Comparison of ENCODE assay signal across 1 cellular context in genomic region chr20:59810376-59811187, GRCh38.
TF ChIP-seq lines count a peak whose summit lies in the region.

No MANE protein-coding gene starts in this region.

TF ChIP-seq in GM23338, 12 proteins besides CTCF, POLR2A, EP300 and RAD21 (continued from another document):
- no peak for TF ChIP-seq ETS1 (IDR thresholded peaks at IDR 0.05)
- TF ChIP-seq POLR2AphosphoS5 (IDR thresholded peaks at IDR 0.05; ENCODE audit: low read depth), result no peak
- TF ChIP-seq ZNF331 (CRISPR knock-in tag; IDR thresholded peaks at IDR 0.05; ENCODE audit: low read depth), result no peak
- no peak for TF ChIP-seq JUNB (IDR thresholded peaks at IDR 0.05; ENCODE audit: unreplicated experiment)
- TF ChIP-seq, protein P1, sequence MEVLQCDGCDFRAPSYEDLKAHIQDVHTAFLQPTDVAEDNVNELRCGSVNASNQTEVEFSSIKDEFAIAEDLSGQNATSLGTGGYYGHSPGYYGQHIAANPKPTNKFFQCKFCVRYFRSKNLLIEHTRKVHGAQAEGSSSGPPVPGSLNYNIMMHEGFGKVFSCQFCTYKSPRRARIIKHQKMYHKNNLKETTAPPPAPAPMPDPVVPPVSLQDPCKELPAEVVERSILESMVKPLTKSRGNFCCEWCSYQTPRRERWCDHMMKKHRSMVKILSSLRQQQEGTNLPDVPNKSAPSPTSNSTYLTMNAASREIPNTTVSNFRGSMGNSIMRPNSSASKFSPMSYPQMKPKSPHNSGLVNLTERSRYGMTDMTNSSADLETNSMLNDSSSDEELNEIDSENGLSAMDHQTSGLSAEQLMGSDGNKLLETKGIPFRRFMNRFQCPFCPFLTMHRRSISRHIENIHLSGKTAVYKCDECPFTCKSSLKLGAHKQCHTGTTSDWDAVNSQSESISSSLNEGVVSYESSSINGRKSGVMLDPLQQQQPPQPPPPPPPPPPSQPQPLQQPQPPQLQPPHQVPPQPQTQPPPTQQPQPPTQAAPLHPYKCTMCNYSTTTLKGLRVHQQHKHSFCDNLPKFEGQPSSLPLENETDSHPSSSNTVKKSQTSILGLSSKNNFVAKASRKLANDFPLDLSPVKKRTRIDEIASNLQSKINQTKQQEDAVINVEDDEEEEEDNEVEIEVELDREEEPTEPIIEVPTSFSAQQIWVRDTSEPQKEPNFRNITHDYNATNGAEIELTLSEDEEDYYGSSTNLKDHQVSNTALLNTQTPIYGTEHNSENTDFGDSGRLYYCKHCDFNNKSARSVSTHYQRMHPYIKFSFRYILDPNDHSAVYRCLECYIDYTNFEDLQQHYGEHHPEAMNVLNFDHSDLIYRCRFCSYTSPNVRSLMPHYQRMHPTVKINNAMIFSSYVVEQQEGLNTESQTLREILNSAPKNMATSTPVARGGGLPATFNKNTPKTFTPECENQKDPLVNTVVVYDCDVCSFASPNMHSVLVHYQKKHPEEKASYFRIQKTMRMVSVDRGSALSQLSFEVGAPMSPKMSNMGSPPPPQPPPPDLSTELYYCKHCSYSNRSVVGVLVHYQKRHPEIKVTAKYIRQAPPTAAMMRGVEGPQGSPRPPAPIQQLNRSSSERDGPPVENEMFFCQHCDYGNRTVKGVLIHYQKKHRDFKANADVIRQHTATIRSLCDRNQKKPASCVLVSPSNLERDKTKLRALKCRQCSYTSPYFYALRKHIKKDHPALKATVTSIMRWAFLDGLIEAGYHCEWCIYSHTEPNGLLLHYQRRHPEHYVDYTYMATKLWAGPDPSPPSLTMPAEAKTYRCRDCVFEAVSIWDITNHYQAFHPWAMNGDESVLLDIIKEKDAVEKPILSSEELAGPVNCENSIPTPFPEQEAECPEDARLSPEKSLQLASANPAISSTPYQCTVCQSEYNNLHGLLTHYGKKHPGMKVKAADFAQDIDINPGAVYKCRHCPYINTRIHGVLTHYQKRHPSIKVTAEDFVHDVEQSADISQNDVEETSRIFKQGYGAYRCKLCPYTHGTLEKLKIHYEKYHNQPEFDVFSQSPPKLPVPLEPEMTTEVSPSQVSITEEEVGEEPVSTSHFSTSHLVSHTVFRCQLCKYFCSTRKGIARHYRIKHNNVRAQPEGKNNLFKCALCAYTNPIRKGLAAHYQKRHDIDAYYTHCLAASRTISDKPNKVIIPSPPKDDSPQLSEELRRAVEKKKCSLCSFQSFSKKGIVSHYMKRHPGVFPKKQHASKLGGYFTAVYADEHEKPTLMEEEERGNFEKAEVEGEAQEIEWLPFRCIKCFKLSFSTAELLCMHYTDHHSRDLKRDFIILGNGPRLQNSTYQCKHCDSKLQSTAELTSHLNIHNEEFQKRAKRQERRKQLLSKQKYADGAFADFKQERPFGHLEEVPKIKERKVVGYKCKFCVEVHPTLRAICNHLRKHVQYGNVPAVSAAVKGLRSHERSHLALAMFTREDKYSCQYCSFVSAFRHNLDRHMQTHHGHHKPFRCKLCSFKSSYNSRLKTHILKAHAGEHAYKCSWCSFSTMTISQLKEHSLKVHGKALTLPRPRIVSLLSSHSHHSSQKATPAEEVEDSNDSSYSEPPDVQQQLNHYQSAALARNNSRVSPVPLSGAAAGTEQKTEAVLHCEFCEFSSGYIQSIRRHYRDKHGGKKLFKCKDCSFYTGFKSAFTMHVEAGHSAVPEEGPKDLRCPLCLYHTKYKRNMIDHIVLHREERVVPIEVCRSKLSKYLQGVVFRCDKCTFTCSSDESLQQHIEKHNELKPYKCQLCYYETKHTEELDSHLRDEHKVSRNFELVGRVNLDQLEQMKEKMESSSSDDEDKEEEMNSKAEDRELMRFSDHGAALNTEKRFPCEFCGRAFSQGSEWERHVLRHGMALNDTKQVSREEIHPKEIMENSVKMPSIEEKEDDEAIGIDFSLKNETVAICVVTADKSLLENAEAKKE (CRISPR knock-in tag; IDR thresholded peaks at IDR 0.05), result no peak
- TF ChIP-seq ZNF114 (CRISPR knock-in tag; IDR thresholded peaks at IDR 0.05), result no peak
